ENCODE assay signal across 17 cellular contexts in genomic region chr11:2847511-2847910, GRCh38. TPM values are rescaled to one million over a fixed set of nuclear protein-coding genes. Genes with fewer than 3 reads are reported as not detected.
DNase-seq lines count a peak whose midpoint lies in the region; ATAC-seq lines count a peak whose summit lies in the region.
"Had no signal": no experiment of that assay in that cellular context is flagged by ENCODE, and none has a peak within 500 bp of the region (broad histone marks: within the 10 kb centered on the region; RNA-seq: fewer than 3 reads in every experiment).

No MANE protein-coding gene starts in this region.

- H4K91ac ChIP-seq in neuronal stem cell (ENCODE audit: low read depth, low read length, poor library complexity), result no peak overlapping the region

- no peak overlapping the region for H3K4me2 ChIP-seq in neuronal stem cell (ENCODE audit: insufficient read depth, low read length, poor library complexity, severe bottlenecking)
- H3K4me2 ChIP-seq: PC-9 had no signal

- no peak overlapping the region for H3K27ac ChIP-seq in neuronal stem cell (replicated peaks; ENCODE audit: low read length)
- H3K27ac ChIP-seq: PC-9, SJCRH30 had no signal

- no peak for ATAC-seq in GM21717 (IDR thresholded peaks at IDR 0.05; ENCODE audit: unreplicated experiment)

- H2BK12ac ChIP-seq in neuronal stem cell (ENCODE audit: low read length), result peak overlapping the region; percentile 94

- H3K36me3 ChIP-seq in neuronal stem cell (replicated peaks in 1 of 2; ENCODE audit: control insufficient read depth in 2 of 2, insufficient read depth in 2 of 2, low read length in 2 of 2), result no peaks in the 10 kb centered on the region
- H3K36me3 ChIP-seq: SJCRH30 had no signal

- peak overlapping the region; percentile 66 for H3K4ac ChIP-seq in neuronal stem cell (ENCODE audit: low read length)

- H3K9me3 ChIP-seq in neuronal stem cell (replicated peaks in 1 of 2; ENCODE audit: control insufficient read depth in 2 of 2, insufficient read depth in 1 of 2, low read depth in 1 of 2, low read length in 2 of 2), result no peaks in the 10 kb centered on the region
- H3K9me3 ChIP-seq: SJCRH30 had no signal

- peak overlapping the region; percentile 82 for H2BK120ac ChIP-seq in neuronal stem cell (ENCODE audit: low read depth, low read length)

- peaks cover 0 to 28% (median 0%) of the 10 kb centered on the region in 3 experiments for H3K27me3 ChIP-seq in neuronal stem cell (ENCODE audit: control insufficient read depth in 3 of 3, insufficient read depth in 3 of 3, low read depth in 1 of 3, low read length in 3 of 3)
- H3K27me3 ChIP-seq: SJCRH30 had no signal

- no peak overlapping the region for H3K4me3 ChIP-seq in neuronal stem cell (ENCODE audit: low read length in 2 of 2)
- H3K4me3 ChIP-seq: PC-9, SJCRH30 had no signal

- no peak overlapping the region for H2AFZ ChIP-seq in neuronal stem cell (ENCODE audit: low read length)
- H2AFZ ChIP-seq: PC-9 had no signal

- DNase-seq in COR-L47 (lab: John Stamatoyannopoulos, UW) (peak; percentile 45), NCI-H1417 (lab: John Stamatoyannopoulos, UW) (peak in 2 of 3 experiments; percentile 84 to 92), NCI-H69 (lab: John Stamatoyannopoulos, UW) (peak; percentile 94), neuronal stem cell (ENCODE audit: low spot score) (no peak), inferior parietal cortex (ENCODE audit: extremely low spot score) (no peak), mesenteric fat pad (ENCODE audit: low spot score) (no peak)
- DNase-seq: ACHN; AML-193; CD4-positive, alpha-beta T cell; GF-D8; H7; KBM-7; NCI-H187 treated with DMSO at 0.1 percent for 48 hours; PC-9; SJCRH30; SW 1271 had no signal

- peak overlapping the region; percentile 94 for H2AK5ac ChIP-seq in neuronal stem cell (ENCODE audit: low read depth, low read length)

- peaks cover 5% of the 10 kb centered on the region for H3K79me1 ChIP-seq in neuronal stem cell (ENCODE audit: low read depth, low read length)

- peaks cover 28 to 37% of the 10 kb centered on the region in 2 donors for H3K4me1 ChIP-seq in neuronal stem cell (ENCODE audit: control insufficient read depth in 2 of 2, insufficient read depth in 1 of 2, low read depth in 1 of 2, low read length in 2 of 2)
- H3K4me1 ChIP-seq: SJCRH30 had no signal

- WGBS in neuronal stem cell (ENCODE audit: extremely low coverage in 2 of 2, insufficient read length in 2 of 2, insufficient replicate concordance in 1 of 2), 2 donors, result no CpG with 5 or more reads among the region's 21 CpGs

- H2BK15ac ChIP-seq in neuronal stem cell (ENCODE audit: low read length), result peak overlapping the region; percentile 94

- peak overlapping the region; percentile 89 for H3K14ac ChIP-seq in neuronal stem cell (ENCODE audit: low read length)

- peak overlapping the region; percentile 78 for H3K9ac ChIP-seq in neuronal stem cell (ENCODE audit: low read depth, low read length, poor library complexity)

- peak overlapping the region; percentile 65 for H3K23ac ChIP-seq in neuronal stem cell (ENCODE audit: low read depth, low read length, poor library complexity)

- peak overlapping the region; percentile 82 for H4K8ac ChIP-seq in neuronal stem cell (ENCODE audit: low read depth, low read length)

- H3K18ac ChIP-seq in neuronal stem cell (ENCODE audit: low read length), result peak overlapping the region; percentile 89

- H2BK5ac ChIP-seq in neuronal stem cell (ENCODE audit: low read length), result peak overlapping the region; percentile 90

RNA-seq across cellular contexts. Expression of gene CDKN1C, which starts 38.1 kb away (rescaled TPM):
- polyA plus RNA-seq in neuronal stem cell (2013, experiment 1 of 2), result 45.4 TPM
- polyA plus RNA-seq in neuronal stem cell (2013, experiment 2 of 2), result 48.3 TPM
- total RNA-seq in mesenteric fat pad, result 252 TPM
- total RNA-seq: SJCRH30 had no signal

Comparison
In these comparisons a context has a peak if more than half of its experiments do, and no peak if none do; other contexts are left out.
1. DNase-seq: peak in COR-L47 (single experiment), NCI-H1417 (2 of 3) and NCI-H69 (single experiment); none in neuronal stem cell (single experiment), inferior parietal cortex (single experiment) and mesenteric fat pad (single experiment).